ENCODE assay signal across 8 cellular contexts in the genomic region with DNA sequence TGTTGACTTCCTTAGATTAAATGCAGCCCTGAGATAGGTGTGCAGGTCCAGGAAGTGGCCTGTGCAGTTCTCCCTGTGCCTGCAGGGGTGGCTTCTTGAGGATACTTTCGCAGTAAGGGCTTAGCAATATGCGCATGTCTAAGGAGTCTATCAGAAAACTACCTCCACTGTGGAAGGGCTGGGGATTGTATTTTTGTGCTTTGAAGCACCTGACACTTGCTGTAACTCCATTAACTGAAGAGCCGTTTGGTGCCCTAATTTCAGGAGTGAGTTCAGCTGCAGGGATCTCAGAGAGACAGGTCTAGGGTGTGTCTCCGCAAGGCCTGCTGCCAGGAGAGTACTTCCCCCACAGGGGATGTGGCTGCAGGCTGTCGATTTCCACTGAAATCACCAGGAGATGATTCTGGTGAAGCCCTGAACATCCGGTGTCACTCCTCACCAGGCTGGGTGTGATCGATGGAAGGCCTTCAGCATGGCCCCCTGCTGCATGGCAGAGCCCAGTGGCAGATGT. TPM values are rescaled to one million over a fixed set of nuclear protein-coding genes. Genes with fewer than 3 reads are reported as not detected.
DNase-seq lines count a peak whose midpoint lies in the region; ATAC-seq and TF ChIP-seq lines count a peak whose summit lies in the region.

No MANE protein-coding gene starts in this region.

- H3K4me2 ChIP-seq in OCI-LY1 (ENCODE audit: low read length): peak overlapping the region; percentile 61

- no peaks in the 10 kb centered on the region for H4K20me1 ChIP-seq in OCI-LY1 (ENCODE audit: insufficient read depth, low read length)

- H3K27ac ChIP-seq in OCI-LY1 (ENCODE audit: low read depth, low read length, poor library complexity, severe bottlenecking): peak overlapping the region; percentile 91
- H3K27ac ChIP-seq in colonic mucosa: peak overlapping the region; percentile 24
- H3K27ac ChIP-seq in gastroesophageal sphincter: no peak overlapping the region

- H3F3A ChIP-seq in OCI-LY1 (ENCODE audit: insufficient read depth, low read length): peaks cover 11% of the 10 kb centered on the region; the same call in 1 of the 2 replicates

- TF ChIP-seq EP300 in gastroesophageal sphincter (IDR thresholded peaks at IDR 0.05): no peak

- intact Hi-C loops in colonic mucosa (cut with DNase I): no loop called here

- H3K9me2 ChIP-seq in OCI-LY1 (ENCODE audit: low read depth, low read length): no peaks in the 10 kb centered on the region

- no peak overlapping the region for H2AFZ ChIP-seq in OCI-LY1 (ENCODE audit: low read length)

- H3K9ac ChIP-seq in OCI-LY1 (ENCODE audit: low read length) (peak overlapping the region; percentile 65), colonic mucosa (ENCODE audit: low read depth in 2 of 2, low read length in 2 of 2) (no peak overlapping the region)

- TF ChIP-seq POLR2A in gastroesophageal sphincter (IDR thresholded peaks at IDR 0.05): no peak

- H3K4me3 ChIP-seq in OCI-LY1 (ENCODE audit: low read depth, low read length, poor library complexity, severe bottlenecking) (no peak overlapping the region), colonic mucosa (no peak overlapping the region), gastroesophageal sphincter (no peak overlapping the region)

- H3K36me3 ChIP-seq in OCI-LY1 (ENCODE audit: insufficient read depth, low read length) (peaks cover 73% of the 10 kb centered on the region), colonic mucosa (no peaks in the 10 kb centered on the region), gastroesophageal sphincter (no peaks in the 10 kb centered on the region)

- DNase-seq in CD1c-positive myeloid dendritic cell (ENCODE audit: extremely low spot score) (peak; percentile 56), colonic mucosa (no peak), islet precursor cell (no peak), NCI-H2227 treated with DMSO at 0.1 percent for 48 hours (lab: John Stamatoyannopoulos, UW) (no peak), glomerular visceral epithelial cell (ENCODE audit: extremely low spot score) (no peak)

- H3K9me3 ChIP-seq in OCI-LY1 (ENCODE audit: low read length) (no peaks in the 10 kb centered on the region), colonic mucosa (no peaks in the 10 kb centered on the region), gastroesophageal sphincter (no peaks in the 10 kb centered on the region)

- TF ChIP-seq CTCF in OCI-LY1 (IDR thresholded peaks at IDR 0.05; ENCODE audit: low read length) (no peak), colonic mucosa (IDR thresholded peaks at IDR 0.05) (no peak), gastroesophageal sphincter (IDR thresholded peaks at IDR 0.05) (no peak)

- peaks cover 69% of the 10 kb centered on the region for H3K79me2 ChIP-seq in OCI-LY1 (ENCODE audit: insufficient read depth, low read length)

- WGBS in gastroesophageal sphincter (ENCODE audit: low coverage in 1 of 2), 2 donors: 61 to 93% methylated on average over 2 to 3 of the region's 7 CpGs

- ATAC-seq in GM21367 (IDR thresholded peaks at IDR 0.05; ENCODE audit: unreplicated experiment): peak; percentile 20
- ATAC-seq in gastroesophageal sphincter: no peak

- H3K4me1 ChIP-seq in OCI-LY1 (ENCODE audit: insufficient read depth, low read length, severe bottlenecking) (peaks cover 76% of the 10 kb centered on the region), colonic mucosa (no peaks in the 10 kb centered on the region), gastroesophageal sphincter (peaks cover 0 to 6% (median 0%) of the 10 kb centered on the region in 3 donors)

- H3K27me3 ChIP-seq in OCI-LY1 (ENCODE audit: insufficient read depth, low read length): no peaks in the 10 kb centered on the region
- no peaks in the 10 kb centered on the region for H3K27me3 ChIP-seq in colonic mucosa
- peaks cover 27% of the 10 kb centered on the region for H3K27me3 ChIP-seq in gastroesophageal sphincter

RNA-seq across cellular contexts. Expression of a gene that starts 35.5 kb away (rescaled TPM):
- total RNA-seq in colonic mucosa (1 to 10 TPM; 4.9 to 5.6 TPM), gastroesophageal sphincter (10 to 100 TPM in 1 of 4 donors, 1 to 10 TPM in 3; 2.5 to 14.1 (median 5.9) TPM)

Comparison
In these comparisons a context has a peak if more than half of its experiments do, and no peak if none do; other contexts are left out.
1. H3K27ac ChIP-seq: peak in OCI-LY1 (single experiment) and colonic mucosa (single experiment); none in gastroesophageal sphincter (0 of 4).